1 cellular context compared by ENCODE assay signal in the genomic region with DNA sequence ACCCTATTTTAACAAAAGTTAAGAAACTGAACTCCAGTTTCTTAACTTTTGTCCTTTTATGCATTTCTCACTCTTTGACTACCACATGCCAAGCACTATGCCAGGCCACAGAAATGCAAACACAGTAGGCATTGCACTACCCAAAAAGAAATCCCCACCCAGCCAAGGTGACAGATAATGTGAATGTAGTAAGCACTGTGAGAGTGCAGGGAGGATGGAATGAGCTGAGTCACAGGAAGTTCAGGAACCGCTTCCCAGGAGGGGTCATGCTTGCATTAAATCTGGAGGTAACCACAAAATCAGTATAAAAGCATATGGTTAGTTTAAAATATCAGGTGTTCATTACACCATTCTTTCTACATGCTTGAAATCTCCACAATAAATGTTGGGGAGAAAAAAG.
TF ChIP-seq lines count a peak whose summit lies in the region.

No MANE protein-coding gene starts in this region.

TF ChIP-seq in GM12878, 131 proteins besides CTCF, POLR2A, EP300 and RAD21:
- 0 out of 2 replicates have a peak, but pooled peaks have one; percentile 16 for TF ChIP-seq RUNX3 (IDR thresholded peaks at IDR 0.05; ENCODE audit: low read length)
- no peak for TF ChIP-seq SMARCA5 (IDR thresholded peaks at IDR 0.05)
- no peak for TF ChIP-seq SMAD5 (IDR thresholded peaks at IDR 0.05; ENCODE audit: low read depth)
- peak; percentile 29; the same call in 1 of the 2 replicates for TF ChIP-seq EED (IDR thresholded peaks at IDR 0.05; ENCODE audit: low read depth)
